ENCODE assay signal across 1 cellular context in the genomic region with DNA sequence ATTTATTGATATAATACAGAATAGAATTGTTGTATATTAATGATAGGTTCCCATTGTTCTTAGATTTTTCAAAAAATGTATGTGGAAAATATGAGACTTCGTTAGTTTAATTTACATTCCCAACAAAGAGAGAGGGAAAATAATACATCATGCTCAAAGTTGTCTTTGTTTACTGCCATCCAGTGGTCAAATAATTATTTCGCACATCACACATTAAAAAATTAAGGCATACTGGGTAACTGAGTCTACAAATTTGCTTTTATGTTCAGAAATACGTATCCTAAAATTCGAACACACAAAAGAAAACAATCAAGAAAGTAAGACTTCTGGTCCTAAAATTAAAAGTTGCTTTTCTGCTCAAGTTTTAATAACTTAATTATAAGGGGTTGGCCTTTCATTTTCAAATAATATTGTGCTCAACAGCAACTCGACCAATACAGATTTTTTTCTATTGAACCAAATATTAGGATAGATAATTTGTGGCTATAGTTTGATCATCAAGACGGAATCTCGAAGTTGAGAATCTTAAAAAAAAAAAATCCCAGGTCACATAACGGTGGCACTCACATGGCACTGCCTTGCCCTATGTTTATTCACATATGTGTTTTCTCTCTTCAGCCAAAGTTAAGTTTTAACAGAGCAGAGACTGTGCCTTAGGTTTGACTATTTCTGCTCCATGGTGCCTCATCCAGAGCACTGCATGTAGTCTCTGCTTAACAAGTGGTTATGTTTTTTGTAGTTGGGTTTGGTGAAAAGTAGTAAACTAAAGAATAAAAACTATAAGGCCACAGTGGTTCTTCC.
TF ChIP-seq lines count a peak whose summit lies in the region.

No MANE protein-coding gene starts in this region.

TF ChIP-seq in HepG2, 621 proteins besides CTCF, POLR2A, EP300 and RAD21 (continued from another document):
- no peak for TF ChIP-seq EED (CRISPR knock-in tag; IDR thresholded peaks at IDR 0.05)
- no peak for TF ChIP-seq RCOR2 (CRISPR knock-in tag; IDR thresholded peaks at IDR 0.05)
- no peak for TF ChIP-seq ZNF3 (CRISPR knock-in tag; IDR thresholded peaks at IDR 0.05)
- TF ChIP-seq, protein P1, sequence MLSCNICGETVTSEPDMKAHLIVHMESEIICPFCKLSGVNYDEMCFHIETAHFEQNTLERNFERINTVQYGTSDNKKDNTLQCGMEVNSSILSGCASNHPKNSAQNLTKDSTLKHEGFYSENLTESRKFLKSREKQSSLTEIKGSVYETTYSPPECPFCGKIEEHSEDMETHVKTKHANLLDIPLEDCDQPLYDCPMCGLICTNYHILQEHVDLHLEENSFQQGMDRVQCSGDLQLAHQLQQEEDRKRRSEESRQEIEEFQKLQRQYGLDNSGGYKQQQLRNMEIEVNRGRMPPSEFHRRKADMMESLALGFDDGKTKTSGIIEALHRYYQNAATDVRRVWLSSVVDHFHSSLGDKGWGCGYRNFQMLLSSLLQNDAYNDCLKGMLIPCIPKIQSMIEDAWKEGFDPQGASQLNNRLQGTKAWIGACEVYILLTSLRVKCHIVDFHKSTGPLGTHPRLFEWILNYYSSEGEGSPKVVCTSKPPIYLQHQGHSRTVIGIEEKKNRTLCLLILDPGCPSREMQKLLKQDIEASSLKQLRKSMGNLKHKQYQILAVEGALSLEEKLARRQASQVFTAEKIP (CRISPR knock-in tag; IDR thresholded peaks at IDR 0.05; ENCODE audit: borderline replicate concordance) = no peak
- TF ChIP-seq, protein P2, sequence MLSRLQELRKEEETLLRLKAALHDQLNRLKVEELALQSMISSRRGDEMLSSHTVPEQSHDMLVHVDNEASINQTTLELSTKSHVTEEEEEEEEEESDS (CRISPR knock-in tag; IDR thresholded peaks at IDR 0.05; ENCODE audit: borderline replicate concordance) = no peak
- no peak for TF ChIP-seq ZNF546 (CRISPR knock-in tag; conservative IDR thresholded peaks at IDR 0.05)
- no peak for TF ChIP-seq SAFB2 (CRISPR knock-in tag; IDR thresholded peaks at IDR 0.05; ENCODE audit: borderline replicate concordance, low read depth)
